Comparison of ENCODE assay signal across 28 cellular contexts in the genomic region with DNA sequence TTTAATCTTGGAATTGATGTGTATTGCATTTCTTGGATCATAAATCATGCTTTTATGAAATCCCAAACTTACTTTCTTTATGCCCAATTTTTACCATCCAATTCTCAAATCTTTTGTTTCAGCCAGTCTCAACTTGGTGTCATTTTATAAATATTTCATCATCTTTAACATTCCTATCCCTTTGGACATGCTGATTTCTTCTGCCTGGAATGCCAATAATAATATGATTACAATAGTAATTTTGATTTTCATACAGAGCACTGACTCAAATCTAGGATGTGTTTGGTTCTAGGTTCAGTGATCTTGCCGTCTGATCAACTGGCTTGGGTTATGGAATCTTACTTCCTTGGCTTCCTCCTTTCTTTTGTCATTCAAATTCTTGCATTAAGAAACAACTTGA. TPM values are rescaled to one million over a fixed set of nuclear protein-coding genes. Genes with fewer than 3 reads are reported as not detected.
DNase-seq lines count a peak whose midpoint lies in the region; ATAC-seq, FAIRE-seq and TF ChIP-seq lines count a peak whose summit lies in the region.
"Had no signal": no experiment of that assay in that cellular context is flagged by ENCODE, and none has a peak within 500 bp of the region (broad histone marks: within the 10 kb centered on the region; RNA-seq: fewer than 3 reads in every experiment).

No MANE protein-coding gene starts in this region.

- no CpG with 5 or more reads among the region's 1 CpG for WGBS in H9 (ENCODE audit: extremely low coverage, insufficient read length, low lambda C conversion rate)
- 94 to 95% methylated on average over 1 of the region's 1 CpG for WGBS in testis, 2 donors

- CTCF ChIA-PET in WTC11 (lab: Charles Lee) = interaction anchor here (0.6 to 1.4 kb wide), 2 partner anchors 41 to 166 kb away, joined by 3 to 6 read pairs; no protein-coding TSS in a partner anchor

- H3K27ac ChIP-seq in H9 (ENCODE audit: insufficient read length, low read depth, low read length) = peak overlapping the region; percentile 25
- no peak overlapping the region for H3K27ac ChIP-seq in testis
- H3K27ac ChIP-seq: KMS-11, SK-N-MC, upper lobe of left lung had no signal

- TF ChIP-seq POLR2A in GM12892 (IDR thresholded peaks at IDR 0.05; ENCODE audit: low read depth, low read length) = no peak
- no peak for TF ChIP-seq POLR2A in testis (IDR thresholded peaks at IDR 0.05)

- no peak overlapping the region for H4K91ac ChIP-seq in H9 (ENCODE audit: insufficient read length, low read depth, low read length)

- H3K4me1 Mint-ChIP-seq in H9 (peaks cover 77 to 80% of the 10 kb centered on the region in 2 experiments), WTC11 (peaks cover 88% of the 10 kb centered on the region), endothelial cell (ENCODE audit: unreplicated experiment) (no peaks in the 10 kb centered on the region)

- no peak overlapping the region for H3K18ac ChIP-seq in H9 (ENCODE audit: insufficient read length, low read depth, low read length)

- no peak overlapping the region for H3K4ac ChIP-seq in H9 (ENCODE audit: low read depth, low read length)

- TF ChIP-seq CTCF in H9 (conservative IDR thresholded peaks at IDR 0.05) = no peak
- no peak for TF ChIP-seq CTCF in WTC11 (IDR thresholded peaks at IDR 0.05)
- no peak for TF ChIP-seq CTCF in fibroblast of pulmonary artery (IDR thresholded peaks at IDR 0.05; ENCODE audit: low read length, missing control alignments)
- TF ChIP-seq CTCF in endothelial cell (IDR thresholded peaks at IDR 0.05; ENCODE audit: unreplicated experiment) = no peak
- TF ChIP-seq CTCF in testis (IDR thresholded peaks at IDR 0.05) = no peak

- H3K9me3 Mint-ChIP-seq in H9 = no peaks in the 10 kb centered on the region
- no peaks in the 10 kb centered on the region for H3K9me3 Mint-ChIP-seq in WTC11
- no peaks in the 10 kb centered on the region for H3K9me3 Mint-ChIP-seq in endothelial cell (ENCODE audit: unreplicated experiment)
- H3K9me3 Mint-ChIP-seq: activated CD8-positive, alpha-beta T cell treated with anti-CD3 and anti-CD28 coated beads for 36 hours; immature natural killer cell; neural crest cell; stimulated activated memory B cell treated with anti-CD40 and anti-IgM and Interleukin-4, amounts not matched to agents 10 μg/mL and 1 μg/mL and 100 μg/mL, for 72 hours had no signal

- no peak overlapping the region for H2BK20ac ChIP-seq in H9 (ENCODE audit: low read depth, low read length, poor library complexity, severe bottlenecking)

- H2AFZ ChIP-seq in H9 (ENCODE audit: low read length) = no peak overlapping the region

- H4K5ac ChIP-seq in H9 (ENCODE audit: insufficient read length, low read depth, low read length) = no peak overlapping the region

- H3K56ac ChIP-seq in H9 (ENCODE audit: insufficient read length, low read depth, low read length) = no peak overlapping the region

- no peaks in the 10 kb centered on the region for H3K9me3 ChIP-seq in H9 (ENCODE audit: control insufficient read depth, low read depth, low read length)
- no peaks in the 10 kb centered on the region for H3K9me3 ChIP-seq in testis
- H3K9me3 ChIP-seq: upper lobe of left lung had no signal

- peaks cover 10 to 18% (median 14%) of the 10 kb centered on the region in 3 experiments; a peak in 6 of 7 replicates for H3K36me3 Mint-ChIP-seq in H9 (ENCODE audit: insufficient read depth in 1 of 3, low read depth in 3 of 3)
- H3K36me3 Mint-ChIP-seq in WTC11 = peaks cover 9% of the 10 kb centered on the region
- no peaks in the 10 kb centered on the region for H3K36me3 Mint-ChIP-seq in endothelial cell (ENCODE audit: low read depth, unreplicated experiment)

- FAIRE-seq in GM12892 (lab: Jason Lieb, UNC) = no peak
- FAIRE-seq: GM12891, TTC549 had no signal

- H2AK5ac ChIP-seq in H9 (ENCODE audit: insufficient read length, low read length) = no peak overlapping the region

- no peak overlapping the region for H3K4me3 Mint-ChIP-seq in H9
- no peak overlapping the region for H3K4me3 Mint-ChIP-seq in WTC11
- H3K4me3 Mint-ChIP-seq in endothelial cell (ENCODE audit: unreplicated experiment) = no peak overlapping the region
- H3K4me3 Mint-ChIP-seq: activated CD8-positive, alpha-beta T cell treated with anti-CD3 and anti-CD28 coated beads for 36 hours; immature natural killer cell; neural crest cell; stimulated activated memory B cell treated with anti-CD40 and anti-IgM and Interleukin-4, amounts not matched to agents 10 μg/mL and 1 μg/mL and 100 μg/mL, for 72 hours had no signal

- H3T11ph ChIP-seq in H9 (ENCODE audit: low read length) = no peak overlapping the region

- H3K4me3 ChIP-seq in fibroblast of pulmonary artery (replicated peaks; ENCODE audit: low read depth, low read length) (no peak overlapping the region), testis (no peak overlapping the region)
- H3K4me3 ChIP-seq: SK-N-MC, upper lobe of left lung had no signal

- H3K79me2 ChIP-seq in H9 (ENCODE audit: insufficient read depth, low read length) = no peaks in the 10 kb centered on the region; the same call in 1 of the 2 replicates

- no peaks in the 10 kb centered on the region for H4K20me1 ChIP-seq in H9 (ENCODE audit: control insufficient read depth, insufficient read depth, insufficient read length)

- peaks cover 5% of the 10 kb centered on the region; the same call in 1 of the 2 replicates for H3K4me1 ChIP-seq in H9 (ENCODE audit: insufficient read depth, low read length)
- H3K4me1 ChIP-seq in testis = no peaks in the 10 kb centered on the region

- H3K79me1 ChIP-seq in H9 (ENCODE audit: insufficient read depth, low read depth, low read length, poor library complexity, severe bottlenecking) = no peaks in the 10 kb centered on the region

- H3K4me2 ChIP-seq in H9 (ENCODE audit: insufficient read depth, insufficient read length, low read length) = no peak overlapping the region
- H3K4me2 ChIP-seq: KMS-11 had no signal

- no peaks in the 10 kb centered on the region for H3K23me2 ChIP-seq in H9 (ENCODE audit: insufficient read length, low read depth, low read length, poor library complexity, severe bottlenecking)

- peak overlapping the region; percentile 85 to 95 (median 88); a peak in 6 of 7 replicates for H3K27ac Mint-ChIP-seq in H9
- H3K27ac Mint-ChIP-seq in WTC11 = peak overlapping the region; percentile 93
- no peak overlapping the region for H3K27ac Mint-ChIP-seq in endothelial cell (ENCODE audit: unreplicated experiment)
- H3K27ac Mint-ChIP-seq: activated CD8-positive, alpha-beta T cell treated with anti-CD3 and anti-CD28 coated beads for 36 hours; immature natural killer cell; stimulated activated memory B cell treated with anti-CD40 and anti-IgM and Interleukin-4, amounts not matched to agents 10 μg/mL and 1 μg/mL and 100 μg/mL, for 72 hours had no signal

- no peaks in the 10 kb centered on the region for H3K27me3 ChIP-seq in H9 (ENCODE audit: insufficient read depth, low read length)
- H3K27me3 ChIP-seq in testis = no peaks in the 10 kb centered on the region
- H3K27me3 ChIP-seq: upper lobe of left lung had no signal

- no peaks in the 10 kb centered on the region for H3K27me3 Mint-ChIP-seq in H9 (ENCODE audit: low read depth)
- no peaks in the 10 kb centered on the region for H3K27me3 Mint-ChIP-seq in WTC11 (ENCODE audit: low read depth)
- H3K27me3 Mint-ChIP-seq in endothelial cell (ENCODE audit: unreplicated experiment) = no peaks in the 10 kb centered on the region
- H3K27me3 Mint-ChIP-seq: activated CD8-positive, alpha-beta T cell treated with anti-CD3 and anti-CD28 coated beads for 36 hours; stimulated activated memory B cell treated with anti-CD40 and anti-IgM and Interleukin-4, amounts not matched to agents 10 μg/mL and 1 μg/mL and 100 μg/mL, for 72 hours had no signal

- POLR2A ChIA-PET in WTC11 (lab: Charles Lee) = no interaction called here

- intact Hi-C loops in testis (cut with DNase I; ENCODE audit: low total_unique reads) = no loop called here

- no peak for ATAC-seq in WTC11
- no peak for ATAC-seq in GM21390 (IDR thresholded peaks at IDR 0.05; ENCODE audit: unreplicated experiment)
- ATAC-seq: activated CD4-positive, CD25-positive, alpha-beta regulatory T cell treated with anti-CD3 and anti-CD28 coated beads, Interleukin-2, amount 50 U/mL, for 24 hours; activated CD8-positive, alpha-beta T cell treated with anti-CD3 and anti-CD28 coated beads for 36 hours; right cardiac atrium; stimulated activated memory B cell treated with anti-CD40 and anti-IgM and Interleukin-4, amounts not matched to agents 10 μg/mL and 1 μg/mL and 100 μg/mL, for 72 hours had no signal

- no peak overlapping the region for H2BK120ac ChIP-seq in H9 (ENCODE audit: low read depth, low read length, poor library complexity, severe bottlenecking)

- no peak overlapping the region for H4K8ac ChIP-seq in H9 (replicated peaks; ENCODE audit: insufficient read length, low read depth, low read length)

- H3K36me3 ChIP-seq in testis (ENCODE audit: low read depth, missing control alignments) = no peaks in the 10 kb centered on the region

- H2BK5ac ChIP-seq in H9 (ENCODE audit: insufficient read length, low read length) = no peak overlapping the region

- H3K23ac ChIP-seq in H9 (ENCODE audit: insufficient read length, low read depth, low read length) = no peak overlapping the region

- H2BK15ac ChIP-seq in H9 (ENCODE audit: low read depth, low read length) = no peak overlapping the region

- H3K9ac ChIP-seq in H9 (ENCODE audit: extremely low read depth, insufficient read length, low read length) = no peak overlapping the region
- H3K9ac ChIP-seq: KMS-11 had no signal

- no peak overlapping the region for H2BK12ac ChIP-seq in H9 (ENCODE audit: insufficient read length, low read depth, low read length)

- H3K14ac ChIP-seq in H9 (ENCODE audit: insufficient read depth, low read length) = no peak overlapping the region

- no peak for DNase-seq in H9
- DNase-seq in WTC11 (ENCODE audit: low spot score) = no peak
- peak; percentile 30 for DNase-seq in fibroblast of pulmonary artery (ENCODE audit: low read depth)
- no peak for DNase-seq in GM12892 (ENCODE audit: insufficient read length)
- no peak for DNase-seq in endothelial cell (ENCODE audit: low spot score)
- no peak for DNase-seq in testis
- DNase-seq: activated CD8-positive, alpha-beta T cell treated with anti-CD3 and anti-CD28 coated beads for 36 hours; activated effector memory CD4-positive, alpha-beta T cell treated with anti-CD3 and anti-CD28 coated beads, Interleukin-2, amount 50 U/mL, for 16 hours; activated T-cell treated with anti-CD3 and anti-CD28 coated beads for 4 hours; C1 segment of cervical spinal cord; DND-41; immature natural killer cell; NCI-H1417 treated with DMSO at 0.1 percent for 48 hours; NCI-H2107; NCI-H446; right cardiac atrium; RPMI8226; stimulated activated CD4-positive, alpha-beta T cell treated with anti-CD3 and anti-CD28 coated beads, Interleukin-4, amount 100 ng/mL, for 24 hours; substantia nigra; upper lobe of left lung had no signal

RNA-seq across cellular contexts. Expression of a gene that starts 12.8 kb away (rescaled TPM):
- total RNA-seq in H9 (2021) = 48.7 and 54.0 TPM in 2 replicates
- 32.3 to 36.0 TPM (median 32.4 TPM) in 3 replicates for total RNA-seq in WTC11 (2021)
- 11.3 TPM for polyA plus RNA-seq in GM12892 (2012; ENCODE audit: missing spikeins)
- total RNA-seq in endothelial cell (ENCODE audit: unreplicated experiment) = 11.7 TPM
- total RNA-seq in testis = 1 to 10 TPM; 5.5 to 9.7 TPM
- polyA plus RNA-seq in testis (ENCODE audit: insufficient read depth, low read depth, low replicate concordance) = 6.5 TPM

RNA-seq across cellular contexts. Expression of a gene that starts 47.3 kb away (rescaled TPM):
- total RNA-seq in H9 (2021) (0.13 TPM in 1 of 2 replicates, not detected in the other), WTC11 (2021) (1.0 to 2.5 TPM (median 1.5 TPM) in 3 replicates), endothelial cell (ENCODE audit: unreplicated experiment) (0.62 TPM), testis (1 to 10 TPM; 2.4 to 2.6 TPM)
- polyA plus RNA-seq in GM12892 (2012; ENCODE audit: missing spikeins) = not detected
- 4.5 TPM for polyA plus RNA-seq in testis (ENCODE audit: insufficient read depth, low read depth, low replicate concordance)
- total RNA-seq: activated CD8-positive, alpha-beta T cell treated with anti-CD3 and anti-CD28 coated beads for 36 hours had no signal
